20 cellular contexts compared by ENCODE assay signal in genomic region chr15:77333166-77333565, GRCh38.
"Had no signal": no experiment of that assay in that cellular context is flagged by ENCODE, and none has a peak within 500 bp of the region (broad histone marks: within the 10 kb centered on the region; RNA-seq: fewer than 3 reads in every experiment).

No MANE protein-coding gene starts in this region.

- H3K27ac Mint-ChIP-seq: IgD-negative memory B cell had no signal

- H3K27ac ChIP-seq: SJSA1, SK-N-MC had no signal

- H3K27me3 Mint-ChIP-seq: IgD-negative memory B cell had no signal

- DNase-seq: NCI-H1092, NCI-H1105 treated with DMSO at 0.1 percent for 48 hours, NCI-H1417 treated with DMSO at 0.1 percent for 48 hours, NCI-H146, NCI-H1694 treated with DMSO at 0.1 percent for 48 hours, NCI-H1930, NCI-H2081, NCI-H2107, NCI-H2227 treated with DMSO at 0.1 percent for 48 hours, NCI-H524, NCI-H526 treated with DMSO at 0.1 percent for 48 hours, NCI-H748 treated with DMSO at 0.1 percent for 48 hours, Right ventricle myocardium superior, RPMI8226, SIG-M5, SW 1271 had no signal

- H3K4me3 ChIP-seq: K562, SJSA1, SK-N-MC had no signal

- H3K9me3 ChIP-seq: SJSA1 had no signal

- FAIRE-seq: K562 had no signal

- H3K27me3 ChIP-seq: SJSA1 had no signal

- H3K36me3 ChIP-seq: SJSA1 had no signal

- H3K9me3 Mint-ChIP-seq: IgD-negative memory B cell had no signal

- ATAC-seq: K562 had no signal
